In the genomic region with DNA sequence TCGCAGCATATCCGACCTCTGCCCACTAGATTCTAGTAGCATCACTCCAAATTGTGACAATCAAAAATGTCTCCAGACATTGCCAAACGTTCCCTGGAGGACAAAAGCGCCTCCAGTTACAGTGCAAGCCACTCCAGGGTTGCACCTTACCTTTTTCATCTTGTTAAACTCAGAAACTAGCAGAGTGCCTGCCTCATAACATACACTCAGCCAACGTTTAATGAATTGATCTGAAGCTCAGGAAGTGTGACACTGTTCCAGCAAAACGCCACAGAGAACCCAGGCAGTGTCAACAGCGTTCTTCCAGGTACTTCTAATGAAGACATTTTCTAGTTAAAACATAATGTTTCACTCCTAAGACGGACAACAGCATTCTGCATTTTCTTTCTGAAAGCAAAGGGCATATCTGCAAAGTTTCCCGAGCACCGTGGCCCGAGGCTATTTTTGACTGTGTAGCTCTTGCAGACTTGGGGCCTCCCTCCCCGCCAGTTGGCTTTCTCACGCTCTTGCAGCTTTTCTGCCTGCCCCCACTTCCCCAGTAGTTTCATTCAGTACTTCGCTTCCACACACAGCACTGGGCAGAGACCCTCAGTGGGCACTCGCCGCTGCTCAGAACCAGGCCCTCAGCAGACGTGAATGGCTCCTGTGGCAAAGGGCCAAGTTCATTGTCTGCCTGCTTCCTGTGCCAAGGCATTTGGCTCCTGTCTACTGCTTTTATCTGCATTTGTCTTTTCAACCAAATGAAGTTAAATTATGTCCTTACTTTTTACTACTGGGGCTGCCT, we compare ENCODE assay signal across 12 cellular contexts.
DNase-seq lines count a peak whose midpoint lies in the region; ATAC-seq and TF ChIP-seq lines count a peak whose summit lies in the region.
"Had no signal": no experiment of that assay in that cellular context is flagged by ENCODE, and none has a peak within 500 bp of the region (broad histone marks: within the 10 kb centered on the region; RNA-seq: fewer than 3 reads in every experiment).

No MANE protein-coding gene starts in this region.

- no peak overlapping the region for H3K4me3 Mint-ChIP-seq in activated T-helper 2 cell treated with anti-CD3 and anti-CD28 coated beads, Interferon-gamma antibody, Interleukin-2, Interleukin-4, amounts not matched to agents 10 μg/mL and 5 μg/mL and 100 μg/mL, durations not matched to agents 14 hours and 24 hours and 36 hours (ENCODE audit: low read depth)
- H3K4me3 Mint-ChIP-seq: activated naive CD4-positive, alpha-beta T cell treated with anti-CD3 and anti-CD28 coated beads, Interleukin-2, amount 10 ng/mL, durations not matched to agents 7 days and 5 days; CD4-positive, CD25-positive, alpha-beta regulatory T cell had no signal

- DNase-seq in NCI-H1105 (lab: John Stamatoyannopoulos, UW) (peak; percentile 28), brain microvascular endothelial cell (peak; percentile 1), left cardiac atrium (peak; percentile 60), erythroblast (lab: John Stamatoyannopoulos, UW) (no peak), ureter (ENCODE audit: low spot score) (no peak)
- DNase-seq in activated T-helper 2 cell treated with anti-CD3 and anti-CD28 coated beads, Interferon-gamma antibody, Interleukin-2, Interleukin-4, amounts not matched to agents 10 μg/mL and 5 μg/mL and 100 μg/mL, durations not matched to agents 14 hours and 24 hours and 36 hours (ENCODE audit: low spot score), result no peak
- DNase-seq: activated naive CD4-positive, alpha-beta T cell treated with anti-CD3 and anti-CD28 coated beads, Interleukin-2, amount 10 ng/mL, durations not matched to agents 7 days and 5 days; CD4-positive, CD25-positive, alpha-beta regulatory T cell; Kasumi-1; right lobe of liver had no signal

- peak; percentile 57 to 83 for ATAC-seq in left cardiac atrium
- ATAC-seq in activated CD4-positive, CD25-positive, alpha-beta regulatory T cell treated with anti-CD3 and anti-CD28 coated beads, Interleukin-2, amount 50 U/mL, for 24 hours, result no peak

- no peaks in the 10 kb centered on the region for H3K4me1 Mint-ChIP-seq in activated T-helper 2 cell treated with anti-CD3 and anti-CD28 coated beads, Interferon-gamma antibody, Interleukin-2, Interleukin-4, amounts not matched to agents 10 μg/mL and 5 μg/mL and 100 μg/mL, durations not matched to agents 14 hours and 24 hours and 36 hours (ENCODE audit: low read depth)
- H3K4me1 Mint-ChIP-seq: activated naive CD4-positive, alpha-beta T cell treated with anti-CD3 and anti-CD28 coated beads, Interleukin-2, amount 10 ng/mL, durations not matched to agents 7 days and 5 days; CD4-positive, CD25-positive, alpha-beta regulatory T cell had no signal

- H3K27ac Mint-ChIP-seq in activated T-helper 2 cell treated with anti-CD3 and anti-CD28 coated beads, Interferon-gamma antibody, Interleukin-2, Interleukin-4, amounts not matched to agents 10 μg/mL and 5 μg/mL and 100 μg/mL, durations not matched to agents 14 hours and 24 hours and 36 hours, result no peak overlapping the region
- H3K27ac Mint-ChIP-seq: activated naive CD4-positive, alpha-beta T cell treated with anti-CD3 and anti-CD28 coated beads, Interleukin-2, amount 10 ng/mL, durations not matched to agents 7 days and 5 days; CD4-positive, CD25-positive, alpha-beta regulatory T cell had no signal

- peak overlapping the region in 1 of 2 donors; percentile 13 for H3K9ac ChIP-seq in stomach smooth muscle (ENCODE audit: low read length in 2 of 2)

- intact Hi-C loops in left cardiac atrium (cut with DNase I), result no loop called here
- intact Hi-C loops in activated T-helper 2 cell treated with anti-CD3 and anti-CD28 coated beads, Interferon-gamma antibody, Interleukin-2, Interleukin-4, amounts not matched to agents 10 μg/mL and 5 μg/mL and 100 μg/mL, durations not matched to agents 14 hours and 24 hours and 36 hours (cut with micrococcal nuclease), result no loop called here

- no peak for TF ChIP-seq CTCF in brain microvascular endothelial cell (IDR thresholded peaks at IDR 0.05; ENCODE audit: low read depth, low read length, missing control alignments)

- H3K9me3 Mint-ChIP-seq in activated T-helper 2 cell treated with anti-CD3 and anti-CD28 coated beads, Interferon-gamma antibody, Interleukin-2, Interleukin-4, amounts not matched to agents 10 μg/mL and 5 μg/mL and 100 μg/mL, durations not matched to agents 14 hours and 24 hours and 36 hours, result no peaks in the 10 kb centered on the region
- H3K9me3 Mint-ChIP-seq: activated naive CD4-positive, alpha-beta T cell treated with anti-CD3 and anti-CD28 coated beads, Interleukin-2, amount 10 ng/mL, durations not matched to agents 7 days and 5 days had no signal

- H3K36me3 ChIP-seq in brain microvascular endothelial cell (replicated peaks), result no peaks in the 10 kb centered on the region
- no peaks in the 10 kb centered on the region for H3K36me3 ChIP-seq in stomach smooth muscle (ENCODE audit: control insufficient read depth in 2 of 2, insufficient read depth in 2 of 2, low read length in 2 of 2)
- H3K36me3 ChIP-seq: right lobe of liver had no signal

- H3K27me3 ChIP-seq in brain microvascular endothelial cell (replicated peaks), result no peaks in the 10 kb centered on the region
- H3K27me3 ChIP-seq in stomach smooth muscle (ENCODE audit: control insufficient read depth in 1 of 2, insufficient read depth in 2 of 2, low read length in 2 of 2), result no peaks in the 10 kb centered on the region
- H3K27me3 ChIP-seq: right lobe of liver had no signal

- no peaks in the 10 kb centered on the region for H3K9me3 ChIP-seq in stomach smooth muscle (ENCODE audit: control insufficient read depth in 2 of 2, low read length in 2 of 2)
- H3K9me3 ChIP-seq: right lobe of liver had no signal

- no peak for TF ChIP-seq POLR2A in erythroblast (IDR thresholded peaks at IDR 0.05; ENCODE audit: low read length)

- peaks cover 20% of the 10 kb centered on the region for H3K4me1 ChIP-seq in stomach smooth muscle (ENCODE audit: control insufficient read depth, insufficient read depth, low read length)
- H3K4me1 ChIP-seq: right lobe of liver had no signal

- in situ Hi-C loops in brain microvascular endothelial cell (cut with HindIII; ENCODE audit: low pct_ligation_motif_present, low sequenced_read_pairs), result no loop called here

- no peaks in the 10 kb centered on the region for H3K36me3 Mint-ChIP-seq in activated T-helper 2 cell treated with anti-CD3 and anti-CD28 coated beads, Interferon-gamma antibody, Interleukin-2, Interleukin-4, amounts not matched to agents 10 μg/mL and 5 μg/mL and 100 μg/mL, durations not matched to agents 14 hours and 24 hours and 36 hours (ENCODE audit: low read depth)
- H3K36me3 Mint-ChIP-seq: activated naive CD4-positive, alpha-beta T cell treated with anti-CD3 and anti-CD28 coated beads, Interleukin-2, amount 10 ng/mL, durations not matched to agents 7 days and 5 days; CD4-positive, CD25-positive, alpha-beta regulatory T cell had no signal

- H3K4me3 ChIP-seq in brain microvascular endothelial cell (ENCODE audit: low read depth, low read length) (no peak overlapping the region), stomach smooth muscle (ENCODE audit: low read length in 2 of 2) (peak overlapping the region; percentile 41 to 62)
- H3K4me3 ChIP-seq: right lobe of liver had no signal

- peaks cover 3% of the 10 kb centered on the region for H3K27me3 Mint-ChIP-seq in activated T-helper 2 cell treated with anti-CD3 and anti-CD28 coated beads, Interferon-gamma antibody, Interleukin-2, Interleukin-4, amounts not matched to agents 10 μg/mL and 5 μg/mL and 100 μg/mL, durations not matched to agents 14 hours and 24 hours and 36 hours (ENCODE audit: low read depth)

- H3K27ac ChIP-seq in brain microvascular endothelial cell (no peak overlapping the region), stomach smooth muscle (ENCODE audit: low read length) (peak overlapping the region; percentile 73)
- H3K27ac ChIP-seq: right lobe of liver had no signal

Comparison
In these comparisons a context has a peak if more than half of its experiments do, and no peak if none do; other contexts are left out.
1. DNase-seq: peak in NCI-H1105 (single experiment), brain microvascular endothelial cell (single experiment) and left cardiac atrium (single experiment); none in erythroblast (0 of 2), activated T-helper 2 cell treated with anti-CD3 and anti-CD28 coated beads, Interferon-gamma antibody, Interleukin-2, Interleukin-4, amounts not matched to agents 10 μg/mL and 5 μg/mL and 100 μg/mL, durations not matched to agents 14 hours and 24 hours and 36 hours (single experiment) and ureter (single experiment).
2. ATAC-seq: peak in left cardiac atrium (2 of 2); none in activated CD4-positive, CD25-positive, alpha-beta regulatory T cell treated with anti-CD3 and anti-CD28 coated beads, Interleukin-2, amount 50 U/mL, for 24 hours (0 of 2).